8 cellular contexts compared by ENCODE assay signal in the genomic region with DNA sequence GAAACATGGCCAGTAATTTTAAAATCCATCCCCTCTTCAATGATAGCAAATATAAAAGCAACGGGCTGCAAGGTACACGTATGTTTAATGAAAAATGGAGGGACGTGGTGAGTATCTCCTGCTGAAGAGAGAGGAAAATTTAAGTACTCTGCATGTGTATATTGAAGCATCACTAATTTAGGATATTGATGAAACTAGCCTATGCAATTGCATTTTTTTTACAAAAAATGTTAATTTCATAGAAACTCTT. TPM values are rescaled to one million over a fixed set of nuclear protein-coding genes. Genes with fewer than 3 reads are reported as not detected.
DNase-seq lines count a peak whose midpoint lies in the region; ATAC-seq and TF ChIP-seq lines count a peak whose summit lies in the region.

No MANE protein-coding gene starts in this region.

- H3K4me1 ChIP-seq in endocrine pancreas (ENCODE audit: control insufficient read depth, insufficient read depth, low read length): peaks cover 31% of the 10 kb centered on the region
- peaks cover 15% of the 10 kb centered on the region for H3K4me1 ChIP-seq in neuron (ENCODE audit: insufficient read depth, low read length)

- H3K27me3 ChIP-seq in BJ (ENCODE audit: control insufficient read depth, insufficient read depth, low read length) (no peaks in the 10 kb centered on the region), endocrine pancreas (ENCODE audit: control insufficient read depth, insufficient read depth, low read length) (no peaks in the 10 kb centered on the region), neuron (ENCODE audit: insufficient read depth, low read length) (no peaks in the 10 kb centered on the region)

- no peak for DNase-seq in BJ (ENCODE audit: low read depth)
- no peak for DNase-seq in LNCaP clone FGC (ENCODE audit: low read depth)
- DNase-seq in activated gamma-delta T cell treated with Interleukin-2 at 50 U/mL for 16 hours: no peak
- DNase-seq in DMS 273 treated with DMSO at 0.1 percent for 48 hours (lab: John Stamatoyannopoulos, UW): no peak
- no peak for DNase-seq in NCI-H510A (lab: John Stamatoyannopoulos, UW)

- H3K9ac ChIP-seq in endocrine pancreas (ENCODE audit: control insufficient read depth, insufficient read depth, low read length): no peak overlapping the region

- POLR2A ChIA-PET in BJ (lab: Charles Lee): no interaction called here

- ATAC-seq in GM18511 (IDR thresholded peaks at IDR 0.05; ENCODE audit: unreplicated experiment): no peak

- H3K36me3 ChIP-seq in BJ (ENCODE audit: control insufficient read depth, insufficient read depth, low read length): no peaks in the 10 kb centered on the region
- no peaks in the 10 kb centered on the region for H3K36me3 ChIP-seq in endocrine pancreas (ENCODE audit: control insufficient read depth, insufficient read depth, low read length)
- H3K36me3 ChIP-seq in neuron (ENCODE audit: insufficient read depth, low read length): no peaks in the 10 kb centered on the region

- CTCF ChIA-PET in BJ (lab: Yijun Ruan, JAX): interaction anchor here (1.1 kb wide), 1 partner anchor 83 kb away, joined by 3 read pairs; no protein-coding TSS in a partner anchor

- TF ChIP-seq CTCF in BJ (IDR thresholded peaks at IDR 0.05; ENCODE audit: insufficient read depth, low read depth, low read length) (no peak), LNCaP clone FGC (IDR thresholded peaks at IDR 0.05; ENCODE audit: control insufficient read depth, extremely low read depth, insufficient read depth) (no peak)

- peak overlapping the region; percentile 68 for H2AFZ ChIP-seq in neuron (ENCODE audit: low read depth, low read length)

- H3K4me3 ChIP-seq in BJ (ENCODE audit: low read depth, low read length) (peak overlapping the region; percentile 86), LNCaP clone FGC (ENCODE audit: low read depth, low read length) (peak overlapping the region; percentile 73), endocrine pancreas (ENCODE audit: control insufficient read depth, insufficient read depth, low read length) (peak overlapping the region; percentile 15), neuron (ENCODE audit: low read length) (peak overlapping the region; percentile 63)

- H3K9me3 ChIP-seq in endocrine pancreas (ENCODE audit: control insufficient read depth, low read length): no peaks in the 10 kb centered on the region
- no peaks in the 10 kb centered on the region for H3K9me3 ChIP-seq in neuron (ENCODE audit: low read length)

RNA-seq across cellular contexts. Expression of a gene that starts 0.4 kb away (rescaled TPM):
- 11.3 and 18.4 TPM in 2 replicates for polyA plus RNA-seq in BJ (2011; rRNA removed)
- polyA minus RNA-seq in BJ (2011; rRNA and poly(A)+ RNA removed): 13.2 and 15.5 TPM in 2 replicates

Comparison
In these comparisons a context has a peak if more than half of its experiments do, and no peak if none do; other contexts are left out.
1. H3K4me3 ChIP-seq: peak in every context shown above with its lines; median percentile 86 in BJ; 73 in LNCaP clone FGC; 63 in neuron; 15 in endocrine pancreas.